In the genomic region with DNA sequence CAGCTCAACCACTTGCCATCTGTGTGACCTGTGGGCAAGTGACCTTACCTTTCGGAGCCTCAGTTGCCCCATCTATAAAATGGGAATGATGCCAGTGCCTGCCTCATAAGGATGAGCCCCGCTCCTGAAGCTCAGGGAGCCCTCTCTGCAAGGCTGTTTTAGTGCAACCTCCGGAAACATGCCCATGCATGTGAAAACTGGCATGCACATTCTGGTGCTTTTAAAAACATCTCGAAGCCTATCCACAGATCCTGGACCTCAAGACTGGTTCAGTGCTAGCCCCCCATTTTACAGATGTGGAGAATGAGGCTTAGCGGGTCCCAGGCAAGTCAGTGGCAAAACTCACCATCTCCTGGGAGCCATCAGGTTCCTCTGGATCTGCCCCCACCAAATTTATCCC, we compare ENCODE assay signal across 1 cellular context.
A peak's percentile ranks its signal among the peaks of the same experiment; 100 is the strongest.
TF ChIP-seq lines count a peak whose summit lies in the region.

No MANE protein-coding gene starts in this region.

TF ChIP-seq in H1, 55 proteins besides CTCF, POLR2A, EP300 and RAD21:
- no peak for TF ChIP-seq RBBP5 (IDR thresholded peaks at IDR 0.05; ENCODE audit: borderline replicate concordance, low read depth, low read length)
- no peak for TF ChIP-seq FOSL1 (IDR thresholded peaks at IDR 0.05; ENCODE audit: insufficient read depth, low read depth, low read length)
- 0 out of 2 replicates have a peak, but pooled peaks have one; percentile 28 for TF ChIP-seq KDM1A (IDR thresholded peaks at IDR 0.05; ENCODE audit: borderline replicate concordance, low read length)
TF ChIP-seq in H1: peak in this region for 1.
